Comparison of ENCODE assay signal across 14 cellular contexts in the genomic region with DNA sequence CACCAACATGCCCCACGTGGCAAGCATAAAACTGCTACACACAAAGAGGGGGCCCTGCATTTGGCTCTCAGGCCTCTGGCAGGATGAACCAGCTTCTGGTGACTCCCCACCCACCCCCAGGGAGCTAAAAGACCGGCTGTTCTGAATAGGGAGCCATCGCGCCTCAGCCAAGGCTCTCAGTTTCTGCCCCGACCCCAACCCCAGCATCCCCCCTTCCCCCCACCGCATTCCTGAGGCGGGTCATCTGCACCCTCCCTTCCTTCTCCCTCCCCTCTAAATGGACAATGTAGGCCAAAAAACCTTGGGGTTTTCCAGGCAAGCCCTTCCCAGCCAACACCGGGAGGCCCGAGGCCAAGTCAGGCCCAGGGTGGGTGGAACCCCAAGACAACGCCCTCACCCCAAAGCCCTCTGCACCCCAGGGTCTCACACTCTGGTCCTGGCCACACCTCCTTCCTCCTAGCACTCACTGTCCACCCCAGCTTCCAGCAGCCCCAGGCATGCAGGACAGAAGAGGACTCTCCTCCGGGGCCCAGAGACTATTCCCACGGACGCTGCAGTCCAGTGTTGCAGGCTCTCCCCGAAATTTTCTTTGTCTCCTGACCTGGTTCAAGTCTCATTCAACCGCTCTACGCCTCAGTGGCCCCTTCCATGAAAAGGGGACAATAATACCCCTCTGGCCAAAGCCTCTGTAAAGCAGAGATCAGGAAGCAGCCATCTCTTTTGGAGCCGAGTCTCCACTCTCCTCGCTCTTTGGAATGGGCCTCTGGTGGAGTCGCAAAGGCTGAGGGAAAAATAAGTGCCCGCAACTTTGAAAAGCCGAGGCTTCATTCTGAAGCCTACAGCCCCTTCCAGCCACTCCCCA. TPM values are rescaled to one million over a fixed set of nuclear protein-coding genes. Genes with fewer than 3 reads are reported as not detected.
A peak's percentile ranks its signal among the peaks of the same experiment; 100 is the strongest.
DNase-seq lines count a peak whose midpoint lies in the region; TF ChIP-seq lines count a peak whose summit lies in the region.
"Had no signal": no experiment of that assay in that cellular context is flagged by ENCODE, and none has a peak within 500 bp of the region (broad histone marks: within the 10 kb centered on the region; RNA-seq: fewer than 3 reads in every experiment).

No MANE protein-coding gene starts in this region.

- 47% methylated on average over 21 of the region's 21 CpGs for WGBS in suprapubic skin

- no peak overlapping the region for H3K4me3 Mint-ChIP-seq in activated CD4-positive, alpha-beta memory T cell treated with anti-CD3 and anti-CD28 coated beads, Interleukin-2, amount 10 ng/mL, durations not matched to agents 7 days and 5 days
- H3K4me3 Mint-ChIP-seq in activated CD4-positive, alpha-beta memory T cell treated with anti-CD3 and anti-CD28 coated beads for 36 hours: no peak overlapping the region
- H3K4me3 Mint-ChIP-seq: activated T-helper 1 cell treated with anti-CD3 and anti-CD28 coated beads, Interleukin-12 subunit alpha, Interleukin-12 subunit beta, Interleukin-2, Interleukin-4 antibody, amounts not matched to agents 30 ng/mL and 10 ng/mL and 1 ng/mL, durations not matched to agents 14 hours and 24 hours and 36 hours had no signal

- H3K9me3 ChIP-seq in suprapubic skin: no peaks in the 10 kb centered on the region
- H3K9me3 ChIP-seq: tibial nerve had no signal

- H3K27ac ChIP-seq in suprapubic skin: peak overlapping the region; percentile 29

- H3K27me3 ChIP-seq in suprapubic skin: peaks cover 36% of the 10 kb centered on the region

- H3K9me3 Mint-ChIP-seq in activated CD4-positive, alpha-beta memory T cell treated with anti-CD3 and anti-CD28 coated beads, Interleukin-2, amount 10 ng/mL, durations not matched to agents 7 days and 5 days: no peaks in the 10 kb centered on the region
- H3K9me3 Mint-ChIP-seq in activated CD4-positive, alpha-beta memory T cell treated with anti-CD3 and anti-CD28 coated beads for 36 hours: no peaks in the 10 kb centered on the region

- no peak for TF ChIP-seq CTCF in suprapubic skin (IDR thresholded peaks at IDR 0.05)

- no peak for TF ChIP-seq POLR2A in suprapubic skin (IDR thresholded peaks at IDR 0.05)

- intact Hi-C loops in activated CD4-positive, alpha-beta memory T cell treated with anti-CD3 and anti-CD28 coated beads for 36 hours (cut with micrococcal nuclease): loop anchor here (10.0 kb wide), 1 partner anchor 603 kb away; no protein-coding TSS in a partner anchor

- peaks cover 35% of the 10 kb centered on the region for H3K27me3 Mint-ChIP-seq in activated CD4-positive, alpha-beta memory T cell treated with anti-CD3 and anti-CD28 coated beads, Interleukin-2, amount 10 ng/mL, durations not matched to agents 7 days and 5 days
- peaks cover 37% of the 10 kb centered on the region for H3K27me3 Mint-ChIP-seq in activated CD4-positive, alpha-beta memory T cell treated with anti-CD3 and anti-CD28 coated beads for 36 hours

- no peak for TF ChIP-seq EP300 in suprapubic skin (IDR thresholded peaks at IDR 0.05)

- H3K4me3 ChIP-seq in suprapubic skin: peak overlapping the region; percentile 64

- H3K36me3 ChIP-seq in suprapubic skin: no peaks in the 10 kb centered on the region
- H3K36me3 ChIP-seq: tibial nerve had no signal

- H3K4me1 Mint-ChIP-seq in activated CD4-positive, alpha-beta memory T cell treated with anti-CD3 and anti-CD28 coated beads, Interleukin-2, amount 10 ng/mL, durations not matched to agents 7 days and 5 days: peaks cover 12% of the 10 kb centered on the region
- peaks cover 24% of the 10 kb centered on the region for H3K4me1 Mint-ChIP-seq in activated CD4-positive, alpha-beta memory T cell treated with anti-CD3 and anti-CD28 coated beads for 36 hours (ENCODE audit: low read depth)

- POLR2A ChIA-PET in activated CD4-positive, alpha-beta memory T cell treated with anti-CD3 and anti-CD28 coated beads, Interleukin-2, amount 10 ng/mL, durations not matched to agents 7 days and 5 days (lab: Charles Lee): no interaction called here
- POLR2A ChIA-PET in activated CD4-positive, alpha-beta memory T cell treated with anti-CD3 and anti-CD28 coated beads for 36 hours (lab: Charles Lee): no interaction called here

- peaks cover 6% of the 10 kb centered on the region for H3K36me3 Mint-ChIP-seq in activated CD4-positive, alpha-beta memory T cell treated with anti-CD3 and anti-CD28 coated beads, Interleukin-2, amount 10 ng/mL, durations not matched to agents 7 days and 5 days (ENCODE audit: low read depth)
- H3K36me3 Mint-ChIP-seq in activated CD4-positive, alpha-beta memory T cell treated with anti-CD3 and anti-CD28 coated beads for 36 hours: no peaks in the 10 kb centered on the region
- H3K36me3 Mint-ChIP-seq: CD8-positive, alpha-beta memory T cell had no signal

- H3K27ac Mint-ChIP-seq in activated CD4-positive, alpha-beta memory T cell treated with anti-CD3 and anti-CD28 coated beads, Interleukin-2, amount 10 ng/mL, durations not matched to agents 7 days and 5 days: no peak overlapping the region
- H3K27ac Mint-ChIP-seq in activated CD4-positive, alpha-beta memory T cell treated with anti-CD3 and anti-CD28 coated beads for 36 hours: no peak overlapping the region
- H3K27ac Mint-ChIP-seq: activated T-helper 1 cell treated with anti-CD3 and anti-CD28 coated beads, Interleukin-12 subunit alpha, Interleukin-12 subunit beta, Interleukin-2, Interleukin-4 antibody, amounts not matched to agents 30 ng/mL and 10 ng/mL and 1 ng/mL, durations not matched to agents 14 hours and 24 hours and 36 hours; CD8-positive, alpha-beta memory T cell had no signal

- CTCF ChIA-PET in activated CD4-positive, alpha-beta memory T cell treated with anti-CD3 and anti-CD28 coated beads, Interleukin-2, amount 10 ng/mL, durations not matched to agents 7 days and 5 days (lab: Charles Lee): no interaction called here
- CTCF ChIA-PET in activated CD4-positive, alpha-beta memory T cell treated with anti-CD3 and anti-CD28 coated beads for 36 hours (lab: Charles Lee): no interaction called here

- H3K4me1 ChIP-seq in suprapubic skin: peaks cover 72% of the 10 kb centered on the region

- peak; percentile 13 for DNase-seq in activated CD4-positive, alpha-beta memory T cell treated with anti-CD3 and anti-CD28 coated beads, Interleukin-2, amount 10 ng/mL, durations not matched to agents 7 days and 5 days
- DNase-seq in activated CD4-positive, alpha-beta memory T cell treated with anti-CD3 and anti-CD28 coated beads for 36 hours: no peak
- DNase-seq in activated CD8-positive, alpha-beta memory T cell treated with anti-CD3 and anti-CD28 coated beads, Interleukin-2, amount 50 U/mL, for 48 hours: peak; percentile 30
- peak; percentile 76 for DNase-seq in mesenteric fat pad (ENCODE audit: low spot score)
- peak in 1 of 2 donors; percentile 63 for DNase-seq in suprapubic skin (ENCODE audit: low spot score in 2 of 2)
- DNase-seq in superior temporal gyrus (ENCODE audit: extremely low spot score): no peak
- no peak for DNase-seq in DMS79 (lab: John Stamatoyannopoulos, UW)
- no peak for DNase-seq in ureter (ENCODE audit: low spot score)
- DNase-seq: NCI-H187 treated with DMSO at 0.1 percent for 48 hours, occipital lobe had no signal

RNA-seq across cellular contexts. Expression of a gene that starts 5.5 kb away (rescaled TPM):
- not detected for total RNA-seq in activated CD4-positive, alpha-beta memory T cell treated with anti-CD3 and anti-CD28 coated beads, Interleukin-2, amount 10 ng/mL, durations not matched to agents 7 days and 5 days
- total RNA-seq in activated CD4-positive, alpha-beta memory T cell treated with anti-CD3 and anti-CD28 coated beads for 36 hours: not detected
- total RNA-seq in mesenteric fat pad: 41.9 TPM
- total RNA-seq in suprapubic skin: 10 to 100 TPM; 53.3 to 83.3 (median 67.7) TPM
- total RNA-seq in ureter: 1.1 TPM
- total RNA-seq: activated T-helper 1 cell treated with anti-CD3 and anti-CD28 coated beads, Interleukin-12 subunit alpha, Interleukin-12 subunit beta, Interleukin-2, Interleukin-4 antibody, amounts not matched to agents 30 ng/mL and 10 ng/mL and 1 ng/mL, durations not matched to agents 14 hours and 24 hours and 36 hours; CD8-positive, alpha-beta memory T cell; T-helper 1 cell treated with Interleukin-12 subunit alpha and Interleukin-12 subunit beta and Interleukin-4 antibody, amounts not matched to agents 30 ng/mL and 1 ng/mL, for 36 hours had no signal

Comparison
In these comparisons a context has a peak if more than half of its experiments do, and no peak if none do; other contexts are left out.
1. DNase-seq: peak in activated CD4-positive, alpha-beta memory T cell treated with anti-CD3 and anti-CD28 coated beads, Interleukin-2, amount 10 ng/mL, durations not matched to agents 7 days and 5 days (single experiment), activated CD8-positive, alpha-beta memory T cell treated with anti-CD3 and anti-CD28 coated beads, Interleukin-2, amount 50 U/mL, for 48 hours (single experiment) and mesenteric fat pad (single experiment); none in activated CD4-positive, alpha-beta memory T cell treated with anti-CD3 and anti-CD28 coated beads for 36 hours (single experiment), superior temporal gyrus (single experiment), DMS79 (single experiment) and ureter (single experiment).
2. RNA of a gene that starts 5.5 kb away (total RNA-seq): 53.3 to 83.3 TPM in suprapubic skin and 41.9 TPM in mesenteric fat pad (single experiment); 1.1 TPM in ureter (single experiment), not detected in activated CD4-positive, alpha-beta memory T cell treated with anti-CD3 and anti-CD28 coated beads, Interleukin-2, amount 10 ng/mL, durations not matched to agents 7 days and 5 days and not detected in activated CD4-positive, alpha-beta memory T cell treated with anti-CD3 and anti-CD28 coated beads for 36 hours; every median in the first group is over 10 times any median in the second.